Comparison of ENCODE assay signal across 7 cellular contexts in genomic region chr3:187935623-187936156, GRCh38.
DNase-seq lines count a peak whose midpoint lies in the region; ATAC-seq and TF ChIP-seq lines count a peak whose summit lies in the region.

No MANE protein-coding gene starts in this region.

- H3K4me3 ChIP-seq in OCI-LY1 (ENCODE audit: low read depth, low read length, poor library complexity, severe bottlenecking), result peak overlapping the region; percentile 18

- H2AFZ ChIP-seq in OCI-LY1 (ENCODE audit: low read length), result no peak overlapping the region

- H3K9ac ChIP-seq in OCI-LY1 (ENCODE audit: low read length), result peak overlapping the region; percentile 59

- DNase-seq in foreskin melanocyte, result peak; percentile 58
- DNase-seq in NCI-H510A (lab: John Stamatoyannopoulos, UW), result no peak
- no peak for DNase-seq in T1000 (lab: John Stamatoyannopoulos, UW)
- DNase-seq in DMS79 (lab: John Stamatoyannopoulos, UW), result no peak

- H3F3A ChIP-seq in OCI-LY1 (ENCODE audit: insufficient read depth, low read length), result peaks cover 9% of the 10 kb centered on the region; the same call in 1 of the 2 replicates

- peaks cover 5% of the 10 kb centered on the region; the same call in 1 of the 2 replicates for H3K36me3 ChIP-seq in OCI-LY1 (ENCODE audit: insufficient read depth, low read length)

- peak; percentile 98 for ATAC-seq in GM19023 (IDR thresholded peaks at IDR 0.05; ENCODE audit: unreplicated experiment)
- ATAC-seq in HG02763 (IDR thresholded peaks at IDR 0.05; ENCODE audit: unreplicated experiment), result peak; percentile 95

- H3K4me1 ChIP-seq in OCI-LY1 (ENCODE audit: insufficient read depth, low read length, severe bottlenecking), result peaks cover 99% of the 10 kb centered on the region

- H3K9me2 ChIP-seq in OCI-LY1 (ENCODE audit: low read depth, low read length), result no peaks in the 10 kb centered on the region

- H3K27me3 ChIP-seq in OCI-LY1 (ENCODE audit: insufficient read depth, low read length), result no peaks in the 10 kb centered on the region

- peak overlapping the region; percentile 97 for H3K27ac ChIP-seq in OCI-LY1 (ENCODE audit: low read depth, low read length, poor library complexity, severe bottlenecking)

- no peaks in the 10 kb centered on the region for H3K79me2 ChIP-seq in OCI-LY1 (ENCODE audit: insufficient read depth, low read length)

- H4K20me1 ChIP-seq in OCI-LY1 (ENCODE audit: insufficient read depth, low read length), result no peaks in the 10 kb centered on the region

- no peak for TF ChIP-seq CTCF in OCI-LY1 (IDR thresholded peaks at IDR 0.05; ENCODE audit: low read length)

- H3K4me2 ChIP-seq in OCI-LY1 (ENCODE audit: low read length), result peak overlapping the region; percentile 59

- no peaks in the 10 kb centered on the region for H3K9me3 ChIP-seq in OCI-LY1 (ENCODE audit: low read length)
